Comparison of ENCODE assay signal across 8 cellular contexts in genomic region chr7:155002411-155003214, GRCh38. TPM values are rescaled to one million over a fixed set of nuclear protein-coding genes. Genes with fewer than 3 reads are reported as not detected.
DNase-seq lines count a peak whose midpoint lies in the region; ATAC-seq, FAIRE-seq and TF ChIP-seq lines count a peak whose summit lies in the region.

TSS of gene PAXIP1 (minus strand) at chr7:155003124. CDS start at chr7:155002929, 195 bp downstream.

- WGBS in A549 (ENCODE audit: missing lambda C conversion rate) = no CpG with 5 or more reads among the region's 128 CpGs

- peaks cover 5% of the 10 kb centered on the region in 2 donors for H3K36me3 ChIP-seq in mucosa of rectum (ENCODE audit: control insufficient read depth in 2 of 2, insufficient read depth in 2 of 2, low read length in 2 of 2)

- H3K4me1 Mint-ChIP-seq in activated CD4-positive, alpha-beta memory T cell treated with anti-CD3 and anti-CD28 coated beads, Interleukin-2, amount 10 ng/mL, durations not matched to agents 7 days and 5 days = peaks cover 10% of the 10 kb centered on the region
- no peaks in the 10 kb centered on the region for H3K4me1 Mint-ChIP-seq in endothelial cell (ENCODE audit: unreplicated experiment)

- H3K27me3 Mint-ChIP-seq in activated CD4-positive, alpha-beta memory T cell treated with anti-CD3 and anti-CD28 coated beads, Interleukin-2, amount 10 ng/mL, durations not matched to agents 7 days and 5 days = no peaks in the 10 kb centered on the region
- H3K27me3 Mint-ChIP-seq in endothelial cell (ENCODE audit: unreplicated experiment) = peaks cover 5% of the 10 kb centered on the region

- H3K27ac ChIP-seq in A549 (peak within 1 kb of the TSS; percentile 98 to 100), mucosa of rectum (ENCODE audit: low read depth in 2 of 2, low read length in 2 of 2) (peak within 1 kb of the TSS; percentile 90 to 93)

- H3K9ac ChIP-seq in mucosa of rectum (ENCODE audit: low read depth in 1 of 2, low read length in 2 of 2) = peak within 1 kb of the TSS; percentile 80 to 97

- H3K27ac Mint-ChIP-seq in activated CD4-positive, alpha-beta memory T cell treated with anti-CD3 and anti-CD28 coated beads, Interleukin-2, amount 10 ng/mL, durations not matched to agents 7 days and 5 days = peak within 1 kb of the TSS; percentile 78
- H3K27ac Mint-ChIP-seq in endothelial cell (ENCODE audit: unreplicated experiment) = peak within 1 kb of the TSS; percentile 86

- DNase-seq in A549 (ENCODE audit: low read depth in 1 of 2, low spot score in 1 of 2) (peak; percentile 24 to 57), GM12892 (ENCODE audit: insufficient read length) (peak; percentile 41), NCI-H146 treated with DMSO at 0.1 percent for 48 hours (lab: John Stamatoyannopoulos, UW; ENCODE audit: unreplicated experiment) (peak; percentile 16), endothelial cell (ENCODE audit: low spot score) (peak; percentile 48)
- peak; percentile 39 for DNase-seq in activated CD4-positive, alpha-beta memory T cell treated with anti-CD3 and anti-CD28 coated beads, Interleukin-2, amount 10 ng/mL, durations not matched to agents 7 days and 5 days
- peak; percentile 58 for DNase-seq in stimulated activated naive CD4-positive, alpha-beta T cell treated with Interleukin-2 at 50 U/mL for 16 hours (lab: John Stamatoyannopoulos, UW)

- no peak for TF ChIP-seq RAD21 in A549 (conservative IDR thresholded peaks at IDR 0.05 in 1 of 2, IDR thresholded peaks at IDR 0.05 in 1 of 2)

- peak; percentile 40; the same call in 1 of the 2 replicates for TF ChIP-seq POLR2A in A549 (IDR thresholded peaks at IDR 0.05; ENCODE audit: low read length)
- TF ChIP-seq POLR2A in GM12892 (IDR thresholded peaks at IDR 0.05; ENCODE audit: low read depth, low read length) = peak; percentile 17; the same call in 1 of the 2 replicates

- ATAC-seq in A549 (peak; percentile 61 to 72), HG02759 (IDR thresholded peaks at IDR 0.05; ENCODE audit: unreplicated experiment) (peak; percentile 71)

- no peaks in the 10 kb centered on the region for H3K27me3 ChIP-seq in mucosa of rectum (ENCODE audit: control insufficient read depth in 2 of 2, insufficient read depth in 2 of 2, low read length in 2 of 2)

- no peak for TF ChIP-seq EP300 in A549 (IDR thresholded peaks at IDR 0.05)

- TF ChIP-seq CTCF in A549 (IDR thresholded peaks at IDR 0.05) (no peak), endothelial cell (IDR thresholded peaks at IDR 0.05; ENCODE audit: unreplicated experiment) (no peak)

- peak within 1 kb of the TSS; percentile 96 for H3K4me3 ChIP-seq in A549
- H3K4me3 ChIP-seq in mucosa of rectum (ENCODE audit: low read length in 2 of 2) = peak within 1 kb of the TSS; percentile 89 to 91

- H3K9me3 Mint-ChIP-seq in activated CD4-positive, alpha-beta memory T cell treated with anti-CD3 and anti-CD28 coated beads, Interleukin-2, amount 10 ng/mL, durations not matched to agents 7 days and 5 days = no peaks in the 10 kb centered on the region
- no peaks in the 10 kb centered on the region for H3K9me3 Mint-ChIP-seq in endothelial cell (ENCODE audit: unreplicated experiment)

- peaks cover 15% of the 10 kb centered on the region for H3K36me3 Mint-ChIP-seq in activated CD4-positive, alpha-beta memory T cell treated with anti-CD3 and anti-CD28 coated beads, Interleukin-2, amount 10 ng/mL, durations not matched to agents 7 days and 5 days (ENCODE audit: low read depth)
- H3K36me3 Mint-ChIP-seq in endothelial cell (ENCODE audit: low read depth, unreplicated experiment) = peaks cover 5% of the 10 kb centered on the region

- POLR2A ChIA-PET in A549 (lab: Yijun Ruan, JAX) = interaction anchor here (0.7 to 1.6 kb wide), 5 partner anchors 19 to 450 kb away, joined by 3 to 6 read pairs (median 4); partner anchors contain the start of gene INSIG1
- POLR2A ChIA-PET in activated CD4-positive, alpha-beta memory T cell treated with anti-CD3 and anti-CD28 coated beads, Interleukin-2, amount 10 ng/mL, durations not matched to agents 7 days and 5 days (lab: Charles Lee) = interaction anchor here (0.7 to 2.9 kb wide), 15 partner anchors 9 to 642 kb away, joined by 3 to 40 read pairs (median 4); partner anchors contain the start of genes INSIG1 and RBM33

- H3K4me1 ChIP-seq in A549 (peaks cover 6% of the 10 kb centered on the region; the same call in 1 of the 3 replicates), mucosa of rectum (ENCODE audit: control insufficient read depth in 2 of 2, insufficient read depth in 2 of 2, low read length in 2 of 2) (peaks cover 7 to 10% of the 10 kb centered on the region in 2 donors)

- H3K9me3 ChIP-seq in A549 (no peaks in the 10 kb centered on the region), mucosa of rectum (ENCODE audit: control insufficient read depth in 2 of 2, low read length in 2 of 2) (no peaks in the 10 kb centered on the region)

- FAIRE-seq in A549 (lab: Jason Lieb, UNC) (no peak), GM12892 (lab: Jason Lieb, UNC) (peak; percentile 38)

- H3K4me2 ChIP-seq in A549 = peak within 1 kb of the TSS; percentile 96

- CTCF ChIA-PET in A549 (lab: Yijun Ruan, JAX) = interaction anchor here (0.6 to 1.4 kb wide), 3 partner anchors 19 to 1535 kb away, joined by 3 read pairs; no protein-coding TSS in a partner anchor
- CTCF ChIA-PET in activated CD4-positive, alpha-beta memory T cell treated with anti-CD3 and anti-CD28 coated beads, Interleukin-2, amount 10 ng/mL, durations not matched to agents 7 days and 5 days (lab: Charles Lee) = interaction anchor here (0.9 to 1.3 kb wide), 3 partner anchors 8 to 342 kb away, joined by 3 to 5 read pairs (median 4); no protein-coding TSS in a partner anchor

- peak within 1 kb of the TSS; percentile 90 for H3K4me3 Mint-ChIP-seq in activated CD4-positive, alpha-beta memory T cell treated with anti-CD3 and anti-CD28 coated beads, Interleukin-2, amount 10 ng/mL, durations not matched to agents 7 days and 5 days
- peak within 1 kb of the TSS; percentile 98 for H3K4me3 Mint-ChIP-seq in endothelial cell (ENCODE audit: unreplicated experiment)

TF ChIP-seq in A549, 52 proteins besides CTCF, POLR2A, EP300 and RAD21:
- TF ChIP-seq MAX (IDR thresholded peaks at IDR 0.05) (no peak; the same call in 1 of the 2 replicates), MYC (IDR thresholded peaks at IDR 0.05; ENCODE audit: borderline replicate concordance, low read length) (no peak), GATA3 (IDR thresholded peaks at IDR 0.05; ENCODE audit: borderline replicate concordance) (peak; percentile 78; the same call in 1 of the 2 replicates), HMGXB4 (CRISPR knock-in tag; IDR thresholded peaks at IDR 0.05; ENCODE audit: borderline replicate concordance) (no peak), CBX8 (IDR thresholded peaks at IDR 0.05) (no peak), PHF8 (IDR thresholded peaks at IDR 0.05; ENCODE audit: borderline replicate concordance, low read depth) (peak; percentile 42; the same call in 1 of the 2 replicates), FOSB (CRISPR knock-in tag; IDR thresholded peaks at IDR 0.05) (no peak), E2F6 (IDR thresholded peaks at IDR 0.05; ENCODE audit: borderline replicate concordance, low read depth) (no peak), POLR2AphosphoS2 (conservative IDR thresholded peaks at IDR 0.05; ENCODE audit: low read length) (no peak), RNF2 (IDR thresholded peaks at IDR 0.05; ENCODE audit: borderline replicate concordance, low read depth) (no peak), NFE2L2 (conservative IDR thresholded peaks at IDR 0.05; ENCODE audit: low read length) (no peak), EHMT2 (IDR thresholded peaks at IDR 0.05; ENCODE audit: low read depth) (no peak)

RNA-seq across cellular contexts. Expression of gene PAXIP1, which starts in this region (rescaled TPM):
- polyA plus RNA-seq in A549 (2011; rRNA removed) = 15.7 and 18.3 TPM in 2 replicates
- polyA plus RNA-seq in A549 (2012; cell fraction: cytosol; rRNA removed) = 17.3 and 22.2 TPM in 2 replicates
- 21.5 and 28.4 TPM in 2 replicates for polyA plus RNA-seq in A549 (2012; cell fraction: nucleus; rRNA removed)
- polyA plus RNA-seq in A549 (2017; fragmentation: RNase III; extraction: RNeasy Plus Mini Kit Qiagen cat#74134 plus additional on column Dnase treatment) = 15.2 to 15.5 TPM (median 15.3 TPM) in 3 replicates
- polyA minus RNA-seq in A549 (2011; rRNA and poly(A)+ RNA removed) = 6.8 and 9.7 TPM in 2 replicates
- 15.8 TPM for polyA plus RNA-seq in GM12892 (2012; ENCODE audit: missing spikeins)
- total RNA-seq in activated CD4-positive, alpha-beta memory T cell treated with anti-CD3 and anti-CD28 coated beads, Interleukin-2, amount 10 ng/mL, durations not matched to agents 7 days and 5 days = 10 to 100 TPM; 24.0 to 24.2 TPM
- total RNA-seq in endothelial cell (ENCODE audit: unreplicated experiment) = 16.8 TPM

Comparison
In these comparisons a context has a peak if more than half of its experiments do, and no peak if none do; other contexts are left out.
1. Peak in every context shown above with its lines: DNase-seq, ATAC-seq, H3K4me3 ChIP-seq and H3K27ac ChIP-seq.